ENCODE assay signal across 10 cellular contexts in genomic region chr9:125529589-125530515, GRCh38.
DNase-seq lines count a peak whose midpoint lies in the region; ATAC-seq and TF ChIP-seq lines count a peak whose summit lies in the region.
"Had no signal": no experiment of that assay in that cellular context is flagged by ENCODE, and none has a peak within 500 bp of the region (broad histone marks: within the 10 kb centered on the region; RNA-seq: fewer than 3 reads in every experiment).

No MANE protein-coding gene starts in this region.

- DNase-seq in GM10248 (ENCODE audit: extremely low spot score) = peak; percentile 37
- DNase-seq in chondrocyte (ENCODE audit: low spot score) = no peak
- no peak for DNase-seq in CD4-positive, alpha-beta memory T cell
- no peak for DNase-seq in NCI-H774 (lab: John Stamatoyannopoulos, UW)
- DNase-seq in left cardiac atrium = no peak
- no peak for DNase-seq in DMS 273 (lab: John Stamatoyannopoulos, UW; ENCODE audit: unreplicated experiment)
- DNase-seq: DMS79 had no signal

- peak overlapping the region; percentile 55 for H3K27ac Mint-ChIP-seq in chondrocyte (ENCODE audit: unreplicated experiment)
- H3K27ac Mint-ChIP-seq in CD4-positive, alpha-beta memory T cell = peak overlapping the region in 2 of 7 donors; percentile 12 to 60

- H3K36me3 Mint-ChIP-seq in chondrocyte (ENCODE audit: low read depth) = peaks cover 2% of the 10 kb centered on the region
- peaks cover 0 to 5% of the 10 kb centered on the region in 2 donors for H3K36me3 Mint-ChIP-seq in CD4-positive, alpha-beta memory T cell

- H3K27me3 Mint-ChIP-seq in chondrocyte (ENCODE audit: low read depth) = no peaks in the 10 kb centered on the region
- no peaks in the 10 kb centered on the region for H3K27me3 Mint-ChIP-seq in CD4-positive, alpha-beta memory T cell

- H3K27me3 ChIP-seq in CD4-positive, alpha-beta memory T cell (ENCODE audit: insufficient read depth, low read length) = no peaks in the 10 kb centered on the region

- H3K4me1 ChIP-seq in CD4-positive, alpha-beta memory T cell (ENCODE audit: insufficient read depth, low read length) = peaks cover 15% of the 10 kb centered on the region

- H3K36me3 ChIP-seq in CD4-positive, alpha-beta memory T cell (ENCODE audit: insufficient read depth, low read length) = no peaks in the 10 kb centered on the region

- intact Hi-C loops in CD4-positive, alpha-beta memory T cell (cut with micrococcal nuclease) = no loop called here
- intact Hi-C loops in left cardiac atrium (cut with DNase I) = loop anchor here in 1 of 2 donors (10.0 kb wide), 1 partner anchor 45 kb away; no protein-coding TSS in a partner anchor

- no peaks in the 10 kb centered on the region for H3K9me3 Mint-ChIP-seq in chondrocyte (ENCODE audit: low read depth)
- H3K9me3 Mint-ChIP-seq in CD4-positive, alpha-beta memory T cell = no peaks in the 10 kb centered on the region

- no peak overlapping the region for H3K4me3 ChIP-seq in CD4-positive, alpha-beta memory T cell (ENCODE audit: low read length in 2 of 2)

- CTCF ChIA-PET in GM10248 (lab: Yijun Ruan, JAX) = interaction anchor here (0.8 to 3.0 kb wide), 8 partner anchors 8 to 869 kb away, joined by 3 to 23 read pairs (median 5); no protein-coding TSS in a partner anchor
- CTCF ChIA-PET in CD4-positive, alpha-beta memory T cell (lab: Charles Lee; ENCODE audit: partially characterized antibody) = interaction anchor here (1.1 kb wide), 2 partner anchors 15 to 42 kb away, joined by 3 read pairs; no protein-coding TSS in a partner anchor

- POLR2A ChIA-PET in GM10248 (lab: Yijun Ruan, JAX) = interaction anchor here (0.7 kb wide), 1 partner anchor 871 kb away, joined by 6 read pairs; no protein-coding TSS in a partner anchor
- POLR2A ChIA-PET in CD4-positive, alpha-beta memory T cell (lab: Charles Lee; ENCODE audit: partially characterized antibody) = interaction anchor here (0.6 kb wide), 1 partner anchor 10 kb away, joined by 3 read pairs; no protein-coding TSS in a partner anchor

- H3K4me3 Mint-ChIP-seq in chondrocyte (ENCODE audit: unreplicated experiment) = no peak overlapping the region
- H3K4me3 Mint-ChIP-seq in CD4-positive, alpha-beta memory T cell = no peak overlapping the region

- TF ChIP-seq CTCF in GM10248 (IDR thresholded peaks at IDR 0.05; ENCODE audit: control extremely low read depth, extremely low read depth, low read depth, missing control alignments) = no peak
- TF ChIP-seq CTCF in chondrocyte (IDR thresholded peaks at IDR 0.05) = no peak

- peaks cover 33% of the 10 kb centered on the region for H3K4me1 Mint-ChIP-seq in chondrocyte (ENCODE audit: low read depth)
- H3K4me1 Mint-ChIP-seq in CD4-positive, alpha-beta memory T cell = peaks cover 11 to 20% (median 12%) of the 10 kb centered on the region in 4 donors

- no peaks in the 10 kb centered on the region for H3K9me3 ChIP-seq in CD4-positive, alpha-beta memory T cell (ENCODE audit: control insufficient read depth in 1 of 2, low read length in 2 of 2)

- ATAC-seq in GM21423 (IDR thresholded peaks at IDR 0.05; ENCODE audit: unreplicated experiment) = peak; percentile 73
- ATAC-seq in HG03571 (IDR thresholded peaks at IDR 0.05; ENCODE audit: unreplicated experiment) = peak; percentile 72
- ATAC-seq in left cardiac atrium = no peak

- no peak overlapping the region for H3K27ac ChIP-seq in CD4-positive, alpha-beta memory T cell (ENCODE audit: low read depth, low read length)
- H3K27ac ChIP-seq: RWPE1 had no signal

Comparison
In these comparisons a context has a peak if more than half of its experiments do, and no peak if none do; other contexts are left out.
1. ATAC-seq: peak in GM21423 (single experiment) and HG03571 (single experiment); none in left cardiac atrium (0 of 2).